Comparison of ENCODE assay signal across 10 cellular contexts in the genomic region with DNA sequence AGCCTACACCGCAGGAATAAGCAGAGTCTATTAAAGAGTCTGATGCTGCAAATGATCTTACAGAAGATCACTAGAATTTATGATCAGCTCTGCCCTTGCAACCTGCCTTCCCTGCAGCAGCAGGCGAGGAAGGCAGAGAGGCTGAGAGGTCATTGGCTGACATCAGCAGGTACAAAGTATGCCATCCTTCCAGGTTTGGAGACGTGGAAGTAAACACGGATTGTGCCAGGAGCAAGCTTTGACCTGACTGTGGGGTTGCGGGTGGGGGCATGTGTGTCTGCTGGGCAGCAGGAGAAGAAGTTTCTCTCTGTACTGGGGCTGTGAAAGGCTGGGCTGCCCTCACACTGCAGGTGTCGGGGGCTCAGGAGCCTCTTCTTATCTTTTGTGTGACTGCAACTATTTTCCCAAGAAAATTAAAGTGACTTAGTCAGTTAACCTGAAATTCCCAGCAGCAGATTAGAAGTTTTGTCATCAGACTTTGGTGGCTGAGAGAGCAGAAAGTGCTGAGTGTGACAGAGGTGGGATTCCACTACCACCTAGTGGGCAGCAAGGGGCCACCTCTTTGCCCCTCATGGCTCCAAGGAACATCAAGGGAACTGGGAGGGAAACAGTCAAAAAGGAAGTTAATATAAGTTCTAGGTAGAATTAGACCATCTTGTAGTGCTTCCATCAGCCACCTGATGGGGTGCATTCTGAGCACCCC.
DNase-seq lines count a peak whose midpoint lies in the region; ATAC-seq and TF ChIP-seq lines count a peak whose summit lies in the region.
"Had no signal": no experiment of that assay in that cellular context is flagged by ENCODE, and none has a peak within 500 bp of the region (broad histone marks: within the 10 kb centered on the region; RNA-seq: fewer than 3 reads in every experiment).

No MANE protein-coding gene starts in this region.

- TF ChIP-seq CTCF in BJ (IDR thresholded peaks at IDR 0.05; ENCODE audit: insufficient read depth, low read depth, low read length) (peak; percentile 68), PC-3 (conservative IDR thresholded peaks at IDR 0.05; ENCODE audit: low read depth, low read length) (peak; percentile 46), GM13977 (IDR thresholded peaks at IDR 0.05; ENCODE audit: extremely low read depth, insufficient read depth, missing control alignments) (no peak)

- no peaks in the 10 kb centered on the region for H3K9me3 ChIP-seq in PC-3 (ENCODE audit: low read length)

- H3K27me3 ChIP-seq in BJ (ENCODE audit: control insufficient read depth, insufficient read depth, low read length) (no peaks in the 10 kb centered on the region), PC-3 (ENCODE audit: low read length) (peaks cover 41% of the 10 kb centered on the region)

- ATAC-seq in GM21528 (IDR thresholded peaks at IDR 0.05; ENCODE audit: low FRiP score, unreplicated experiment), result peak; percentile 11
- no peak for ATAC-seq in PC-3

- H3K9me2 ChIP-seq in PC-3 (replicated peaks; ENCODE audit: low read length), result no peaks in the 10 kb centered on the region

- BruUV-seq in PC-3 (replicated peaks; lab: Mats Ljungman, UMichigan), result no TSS peak

- H3K27ac ChIP-seq in PC-3 (ENCODE audit: low read length), result no peak overlapping the region
- H3K27ac ChIP-seq: coronary artery had no signal

- H3K4me1 ChIP-seq in PC-3 (ENCODE audit: insufficient read depth, low read length), result peaks cover 9% of the 10 kb centered on the region

- H3K4me3 ChIP-seq in BJ (ENCODE audit: low read depth, low read length) (no peak overlapping the region), PC-3 (ENCODE audit: low read length) (no peak overlapping the region)
- H3K4me3 ChIP-seq: coronary artery had no signal

- H3F3A ChIP-seq in PC-3 (ENCODE audit: low read length, unreplicated experiment), result no peaks in the 10 kb centered on the region

- POLR2A ChIA-PET in BJ (lab: Charles Lee), result interaction anchor here (0.6 kb wide), 1 partner anchor 716 kb away, joined by 4 read pairs; no protein-coding TSS in a partner anchor
- POLR2A ChIA-PET in PC-3 (lab: Charles Lee; ENCODE audit: unreplicated experiment), result no interaction called here

- H3K36me3 ChIP-seq in BJ (ENCODE audit: control insufficient read depth, insufficient read depth, low read length) (no peaks in the 10 kb centered on the region), PC-3 (ENCODE audit: low read depth, low read length) (no peaks in the 10 kb centered on the region)

- intact Hi-C loops in PC-3 (cut with micrococcal nuclease), result no loop called here

- no peak overlapping the region for H3K4me2 ChIP-seq in PC-3 (ENCODE audit: low read length)

- DNase-seq in BJ (ENCODE audit: low read depth) (no peak), PC-3 (no peak), iPS DF 4.7 (ENCODE audit: extremely low read depth, low spot score) (peak; percentile 16), GM13977 (ENCODE audit: low spot score) (no peak), NCI-H187 (lab: John Stamatoyannopoulos, UW) (no peak), CD1c-positive myeloid dendritic cell (ENCODE audit: extremely low spot score) (no peak)
- DNase-seq in activated CD4-positive, CD25-positive, alpha-beta regulatory T cell (lab: John Stamatoyannopoulos, UW), result no peak
- DNase-seq: NCI-H2171 had no signal

- H3K79me2 ChIP-seq in PC-3 (ENCODE audit: low read length), result no peaks in the 10 kb centered on the region

- CTCF ChIA-PET in BJ (lab: Yijun Ruan, JAX) (interaction anchor here (0.7 to 7.1 kb wide), 12 partner anchors 11 to 185 kb away, joined by 3 to 76 read pairs (median 3); no protein-coding TSS in a partner anchor), PC-3 (lab: Charles Lee) (no interaction called here)

- no peak overlapping the region for H2AFZ ChIP-seq in PC-3 (ENCODE audit: low read length)

- in situ Hi-C loops in GM13977 (cut with MboI; ENCODE audit: low pct_unique_long_range_greater_than_20kb, low sequenced_read_pairs, unreplicated experiment), result loop anchor here (10.0 kb wide), 1 partner anchor 133 kb away; no protein-coding TSS in a partner anchor

- no peaks in the 10 kb centered on the region for H4K20me1 ChIP-seq in PC-3 (ENCODE audit: low read length)

- no peak overlapping the region for H3K9ac ChIP-seq in PC-3 (ENCODE audit: low read length)
